In genomic region chr5:78881884-78882283, GRCh38 we compare ENCODE assay signal across 27 cellular contexts.
"Had no signal": no experiment of that assay in that cellular context is flagged by ENCODE, and none has a peak within 500 bp of the region (broad histone marks: within the 10 kb centered on the region; RNA-seq: fewer than 3 reads in every experiment).

No MANE protein-coding gene starts in this region.

- H3K9ac ChIP-seq: KMS-11 had no signal

- H3K9me3 ChIP-seq: body of pancreas, breast epithelium, SJCRH30 had no signal

- H3K36me3 ChIP-seq: breast epithelium, SJCRH30, WERI-Rb-1 had no signal

- H3K27me3 ChIP-seq: body of pancreas, breast epithelium, SJCRH30 had no signal

- ATAC-seq: activated CD8-positive, alpha-beta memory T cell treated with anti-CD3 and anti-CD28 coated beads, Interleukin-2, amount 10 ng/mL, durations not matched to agents 7 days and 5 days; body of pancreas had no signal

- H3K4me3 ChIP-seq: body of pancreas, breast epithelium, SJCRH30, SK-N-MC had no signal

- DNase-seq: activated CD4-positive, alpha-beta memory T cell treated with anti-CD3 and anti-CD28 coated beads, Interleukin-2, amount 10 ng/mL, durations not matched to agents 7 days and 5 days; activated CD4-positive, alpha-beta T cell treated with anti-CD3 and anti-CD28 coated beads for 1 hour; activated CD4-positive, alpha-beta T cell treated with anti-CD3 and anti-CD28 coated beads for 48 hours; activated CD4-positive, CD25-positive, alpha-beta regulatory T cell; activated CD8-positive, alpha-beta memory T cell treated with anti-CD3 and anti-CD28 coated beads for 24 hours; activated CD8-positive, alpha-beta memory T cell treated with anti-CD3 and anti-CD28 coated beads, Interleukin-2, amount 10 ng/mL, durations not matched to agents 7 days and 5 days; activated CD8-positive, alpha-beta memory T cell treated with anti-CD3 and anti-CD28 coated beads, Interleukin-2, amount 50 U/mL, for 48 hours; activated effector memory CD4-positive, alpha-beta T cell treated with Interleukin-2 at 50 U/mL for 16 hours; activated naive CD4-positive, alpha-beta T cell; activated naive CD8-positive, alpha-beta T cell treated with anti-CD3 and anti-CD28 coated beads, Interleukin-2, amount 10 ng/mL, durations not matched to agents 7 days and 5 days; activated T-cell treated with anti-CD3 and anti-CD28 coated beads, Interleukin-2, amount 50 U/mL, for 48 hours; body of pancreas; NCI-H1105; NCI-H1417 treated with DMSO at 0.1 percent for 48 hours; NCI-H187 treated with DMSO at 0.1 percent for 48 hours; NCI-H2081; NCI-H226; NCI-H446 treated with DMSO at 0.1 percent for 48 hours; NCI-H524 treated with DMSO at 0.1 percent for 48 hours; Right ventricle myocardium superior; SJCRH30; T1000; WERI-Rb-1 had no signal

- H3K4me1 ChIP-seq: body of pancreas, breast epithelium, SJCRH30 had no signal

- H3K4me2 ChIP-seq: KMS-11 had no signal

- H3K27ac ChIP-seq: body of pancreas, breast epithelium, KMS-11, SJCRH30, SK-N-MC, WERI-Rb-1 had no signal

- FAIRE-seq: astrocyte had no signal
